In genomic region chr22:17501679-17502285, GRCh38 we compare ENCODE assay signal across 8 cellular contexts.
A peak's percentile ranks its signal among the peaks of the same experiment; 100 is the strongest.
DNase-seq lines count a peak whose midpoint lies in the region; ATAC-seq and TF ChIP-seq lines count a peak whose summit lies in the region.

No MANE protein-coding gene starts in this region.

- no peaks in the 10 kb centered on the region for H3K9me3 Mint-ChIP-seq in CD8-positive, alpha-beta T cell
- H3K9me3 Mint-ChIP-seq in neural progenitor cell: no peaks in the 10 kb centered on the region

- H3K27ac ChIP-seq in CD8-positive, alpha-beta T cell (ENCODE audit: low read depth, low read length): no peak overlapping the region
- H3K27ac ChIP-seq in neural progenitor cell: no peak overlapping the region

- no peak overlapping the region for H3K27ac Mint-ChIP-seq in CD8-positive, alpha-beta T cell
- H3K27ac Mint-ChIP-seq in neural progenitor cell: no peak overlapping the region

- H3K4me3 ChIP-seq in CD8-positive, alpha-beta T cell (ENCODE audit: low read depth, low read length): no peak overlapping the region
- no peak overlapping the region for H3K4me3 ChIP-seq in fibroblast of pulmonary artery (replicated peaks; ENCODE audit: low read depth, low read length)
- H3K4me3 ChIP-seq in neural progenitor cell: no peak overlapping the region

- ATAC-seq in CD8-positive, alpha-beta T cell: peak; percentile 73
- no peak for ATAC-seq in GM18520 (IDR thresholded peaks at IDR 0.05; ENCODE audit: unreplicated experiment)
- ATAC-seq in GM21737 (IDR thresholded peaks at IDR 0.05; ENCODE audit: unreplicated experiment): no peak

- no peaks in the 10 kb centered on the region for H3K4me1 ChIP-seq in CD8-positive, alpha-beta T cell (ENCODE audit: insufficient read depth, low read length)
- no peaks in the 10 kb centered on the region for H3K4me1 ChIP-seq in neural progenitor cell

- no peaks in the 10 kb centered on the region for H3K36me3 ChIP-seq in CD8-positive, alpha-beta T cell (ENCODE audit: insufficient read depth, low read length)
- peaks cover 23% of the 10 kb centered on the region for H3K36me3 ChIP-seq in neural progenitor cell

- H2AFZ ChIP-seq in neural progenitor cell (replicated peaks): no peak overlapping the region

- peaks cover 38% of the 10 kb centered on the region for H3F3A ChIP-seq in neural progenitor cell (ENCODE audit: low read depth)

- peak in 1 of 7 experiments; percentile 30 for DNase-seq in CD8-positive, alpha-beta T cell
- DNase-seq in GM13977 (ENCODE audit: low spot score) (peak; percentile 78), NCI-H2029 (lab: John Stamatoyannopoulos, UW) (peak; percentile 60), T-helper 9 cell (peak; percentile 1), fibroblast of pulmonary artery (ENCODE audit: low read depth) (peak; percentile 88), neural progenitor cell (ENCODE audit: low spot score) (peak; percentile 67)

- peak; percentile 70 for TF ChIP-seq CTCF in CD8-positive, alpha-beta T cell (IDR thresholded peaks at IDR 0.05)
- peak; percentile 59 for TF ChIP-seq CTCF in GM13977 (IDR thresholded peaks at IDR 0.05; ENCODE audit: extremely low read depth, insufficient read depth, missing control alignments)
- peak; percentile 63 for TF ChIP-seq CTCF in fibroblast of pulmonary artery (IDR thresholded peaks at IDR 0.05; ENCODE audit: low read length, missing control alignments)
- TF ChIP-seq CTCF in neural progenitor cell (IDR thresholded peaks at IDR 0.05): peak; percentile 73

- no peak overlapping the region for H3K9ac ChIP-seq in neural progenitor cell

- H3K79me2 ChIP-seq in neural progenitor cell (ENCODE audit: low read depth): peaks cover 56% of the 10 kb centered on the region

- H3K27me3 Mint-ChIP-seq in CD8-positive, alpha-beta T cell (ENCODE audit: low read depth): peaks cover 8% of the 10 kb centered on the region
- H3K27me3 Mint-ChIP-seq in neural progenitor cell (ENCODE audit: insufficient read depth, low read depth): peaks cover 2% of the 10 kb centered on the region

- POLR2A ChIA-PET in CD8-positive, alpha-beta T cell (lab: Charles Lee): interaction anchor here (0.9 to 1.4 kb wide), 2 partner anchors 330 to 427 kb away, joined by 3 to 9 read pairs; no protein-coding TSS in a partner anchor

- peaks cover 23% of the 10 kb centered on the region for H4K20me1 ChIP-seq in neural progenitor cell (ENCODE audit: low read depth)

- no peaks in the 10 kb centered on the region for H3K27me3 ChIP-seq in CD8-positive, alpha-beta T cell (ENCODE audit: insufficient read depth, low read length)
- no peaks in the 10 kb centered on the region for H3K27me3 ChIP-seq in neural progenitor cell

- no peaks in the 10 kb centered on the region for H3K36me3 Mint-ChIP-seq in CD8-positive, alpha-beta T cell
- peaks cover 29% of the 10 kb centered on the region for H3K36me3 Mint-ChIP-seq in neural progenitor cell

- intact Hi-C loops in CD8-positive, alpha-beta T cell (cut with DNase I, micrococcal nuclease): loop anchor here (1.0 to 5.0 kb wide), 6 partner anchors 287 to 609 kb away; no protein-coding TSS in a partner anchor

- no peak overlapping the region for H3K4me2 ChIP-seq in neural progenitor cell

- in situ Hi-C loops in GM13977 (cut with MboI; ENCODE audit: low pct_unique_long_range_greater_than_20kb, low sequenced_read_pairs, unreplicated experiment): loop anchor here (10.0 kb wide), 1 partner anchor 427 kb away; no protein-coding TSS in a partner anchor

- H3K4me3 Mint-ChIP-seq in CD8-positive, alpha-beta T cell: no peak overlapping the region
- no peak overlapping the region for H3K4me3 Mint-ChIP-seq in neural progenitor cell

- CTCF ChIA-PET in CD8-positive, alpha-beta T cell (lab: Charles Lee): interaction anchor here (0.5 to 4.0 kb wide), 30 partner anchors 8 to 1932 kb away, joined by 3 to 72 read pairs (median 4); partner anchors contain the start of gene HDHD5

- H3K4me1 Mint-ChIP-seq in CD8-positive, alpha-beta T cell (ENCODE audit: low read depth): peaks cover 2% of the 10 kb centered on the region
- H3K4me1 Mint-ChIP-seq in neural progenitor cell: no peaks in the 10 kb centered on the region

- H3K9me3 ChIP-seq in CD8-positive, alpha-beta T cell (ENCODE audit: low read length): no peaks in the 10 kb centered on the region
- no peaks in the 10 kb centered on the region for H3K9me3 ChIP-seq in neural progenitor cell (ENCODE audit: low read depth)
